In the genomic region with DNA sequence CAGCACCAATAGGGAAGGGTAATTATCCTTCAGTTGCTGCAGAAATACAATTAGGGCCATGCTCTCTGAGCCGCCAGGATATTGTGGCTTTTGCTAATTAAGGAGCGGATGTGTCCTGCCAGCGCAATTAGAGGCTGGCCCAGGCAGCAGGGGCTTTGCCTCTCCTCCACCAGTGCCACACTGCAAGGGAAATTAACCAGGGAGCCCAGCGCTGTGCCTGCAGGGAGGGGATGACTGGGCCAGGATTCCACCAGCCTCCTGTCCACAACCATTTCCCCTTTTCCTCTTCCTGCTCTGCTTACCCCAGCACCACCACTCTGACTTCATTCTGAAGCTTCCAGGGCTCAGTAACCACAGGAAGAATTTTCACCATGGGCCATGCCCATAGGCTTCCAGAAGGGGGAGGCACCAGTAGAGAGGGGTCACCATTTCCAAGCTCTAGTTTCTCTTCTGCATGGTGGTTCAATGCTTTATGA, we compare ENCODE assay signal across 14 cellular contexts. TPM values are rescaled to one million over a fixed set of nuclear protein-coding genes. Genes with fewer than 3 reads are reported as not detected.
DNase-seq lines count a peak whose midpoint lies in the region; ATAC-seq, FAIRE-seq and TF ChIP-seq lines count a peak whose summit lies in the region.
"Had no signal": no experiment of that assay in that cellular context is flagged by ENCODE, and none has a peak within 500 bp of the region (broad histone marks: within the 10 kb centered on the region; RNA-seq: fewer than 3 reads in every experiment).

No MANE protein-coding gene starts in this region.

- H3K4me1 ChIP-seq in OCI-LY7 (ENCODE audit: insufficient read depth, low read length, poor library complexity, severe bottlenecking), result peaks cover 20% of the 10 kb centered on the region

- H3K27me3 ChIP-seq in AG04450 (ENCODE audit: control insufficient read depth, insufficient read depth, low read length) (peaks cover 31% of the 10 kb centered on the region), dorsolateral prefrontal cortex (peaks cover 0 to 17% (median 4%) of the 10 kb centered on the region in 45 donors)

- H3K79me2 ChIP-seq in OCI-LY7 (ENCODE audit: insufficient read depth, low read depth, low read length), result no peaks in the 10 kb centered on the region

- no peak overlapping the region for H3K4me3 ChIP-seq in AG04450 (ENCODE audit: low read depth, low read length)
- H3K4me3 ChIP-seq in OCI-LY7 (ENCODE audit: low read depth, low read length, poor library complexity, severe bottlenecking), result no peak overlapping the region
- no peak overlapping the region for H3K4me3 ChIP-seq in dorsolateral prefrontal cortex

- TF ChIP-seq CTCF in AG04450 (IDR thresholded peaks at IDR 0.05; ENCODE audit: low read depth, low read length) (peak; percentile 30; the same call in 1 of the 2 replicates), GM12872 (IDR thresholded peaks at IDR 0.05; ENCODE audit: insufficient read depth, low read depth, low read length) (0 out of 3 replicates have a peak, but pooled peaks have one; percentile 16), OCI-LY7 (conservative IDR thresholded peaks at IDR 0.05; ENCODE audit: low read length) (0 out of 2 replicates have a peak, but pooled peaks have one; percentile 30), dorsolateral prefrontal cortex (IDR thresholded peaks at IDR 0.05 in 54 of 56, conservative IDR thresholded peaks at IDR 0.05 in 2 of 56; ENCODE audit: low read depth in 1 of 56, partially characterized antibody in 56 of 56) (no peak)

- H3K36me3 ChIP-seq in OCI-LY7 (ENCODE audit: insufficient read depth, low read length), result no peaks in the 10 kb centered on the region

- H4K20me1 ChIP-seq in OCI-LY7 (ENCODE audit: insufficient read depth, low read length), result no peaks in the 10 kb centered on the region

- no TSS peak for BruUV-seq in OCI-LY7 (replicated peaks; lab: Mats Ljungman, UMichigan)

- H3K27ac ChIP-seq in AG04450 (ENCODE audit: low read depth, low read length) (no peak overlapping the region), OCI-LY7 (ENCODE audit: low read depth, low read length, poor library complexity, severe bottlenecking) (no peak overlapping the region), dorsolateral prefrontal cortex (no peak overlapping the region)
- H3K27ac ChIP-seq: KMS-11 had no signal

- no peak for DNase-seq in AG04450 (ENCODE audit: low read depth, low spot score)
- DNase-seq in OCI-LY7 (ENCODE audit: low spot score), result peak; percentile 37
- DNase-seq in foreskin melanocyte, result peak; percentile 36
- no peak for DNase-seq in GM19239 (ENCODE audit: insufficient read length, low spot score)
- DNase-seq in dorsolateral prefrontal cortex, result no peak
- no peak for DNase-seq in iPS-NIHi7 (ENCODE audit: extremely low spot score)
- DNase-seq: activated T-cell treated with anti-CD3 and anti-CD28 coated beads, Interleukin-2, amount 50 U/mL, for 4 hours; GOT3; left colon had no signal

- intact Hi-C loops in OCI-LY7 (cut with micrococcal nuclease; ENCODE audit: unreplicated experiment) (no loop called here), dorsolateral prefrontal cortex (cut with DNase I) (no loop called here)

- FAIRE-seq in GM19239 (lab: Jason Lieb, UNC), result no peak
- FAIRE-seq: bronchial epithelial cell, TTC549 had no signal

- no peaks in the 10 kb centered on the region; the same call in 1 of the 2 replicates for H3K9me3 ChIP-seq in AG04450 (ENCODE audit: control insufficient read depth, insufficient read depth, low read length)
- H3K9me3 ChIP-seq in OCI-LY7 (ENCODE audit: low read length), result no peaks in the 10 kb centered on the region

- H3K9me2 ChIP-seq in OCI-LY7 (ENCODE audit: insufficient read depth, low read length), result no peaks in the 10 kb centered on the region

- no peak for ATAC-seq in HG03469 (IDR thresholded peaks at IDR 0.05; ENCODE audit: unreplicated experiment)
- ATAC-seq: activated T-cell treated with anti-CD3 and anti-CD28 coated beads, Interleukin-2, amount 50 U/mL, for 4 hours; left colon had no signal

- CTCF ChIA-PET in AG04450 (lab: Charles Lee), result interaction anchor here (0.6 to 1.2 kb wide), 3 partner anchors 18 to 387 kb away, joined by 3 to 5 read pairs (median 4); no protein-coding TSS in a partner anchor
- CTCF ChIA-PET in OCI-LY7 (lab: Charles Lee; ENCODE audit: unreplicated experiment), result no interaction called here

- H2AFZ ChIP-seq in OCI-LY7 (ENCODE audit: low read length), result no peak overlapping the region

- POLR2A ChIA-PET in AG04450 (lab: Yijun Ruan, JAX) (no interaction called here), OCI-LY7 (lab: Charles Lee) (interaction anchor here (0.9 kb wide), 1 partner anchor 9 kb away, joined by 3 read pairs; no protein-coding TSS in a partner anchor)

- peak overlapping the region; percentile 36 for H3K4me2 ChIP-seq in OCI-LY7 (ENCODE audit: low read length)
- H3K4me2 ChIP-seq: KMS-11 had no signal

RNA-seq across cellular contexts. Expression of gene AEN, which starts 10.3 kb away (rescaled TPM):
- polyA plus RNA-seq in AG04450 (2011; rRNA removed), result 41.8 and 49.1 TPM in 2 replicates
- polyA minus RNA-seq in AG04450 (2011; rRNA and poly(A)+ RNA removed), result 84.7 and 102 TPM in 2 replicates
- total RNA-seq in OCI-LY7 (2014; rRNA removed; shearing (Covaris generic)), result 55.9 and 66.6 TPM in 2 replicates
- total RNA-seq in OCI-LY7 (2022), result 41.7 and 43.1 TPM in 2 replicates
- total RNA-seq in dorsolateral prefrontal cortex, result 10 to 100 TPM in 52 of 120 experiments, 1 to 10 TPM in 68; 3.9 to 18.5 (median 9.6) TPM

RNA-seq across cellular contexts. Expression of gene ISG20, which starts 28.0 kb away (rescaled TPM):
- 5.2 and 5.5 TPM in 2 replicates for polyA plus RNA-seq in AG04450 (2011; rRNA removed)
- 1.4 and 1.6 TPM in 2 replicates for polyA minus RNA-seq in AG04450 (2011; rRNA and poly(A)+ RNA removed)
- total RNA-seq in OCI-LY7 (2014; rRNA removed; shearing (Covaris generic)), result 345 and 502 TPM in 2 replicates
- total RNA-seq in OCI-LY7 (2022), result 244 and 310 TPM in 2 replicates
- total RNA-seq in dorsolateral prefrontal cortex, result 10 to 100 TPM in 20 of 120 experiments, 1 to 10 TPM in 100; 1.0 to 28.7 (median 6.0) TPM

Comparison
In these comparisons a context has a peak if more than half of its experiments do, and no peak if none do; other contexts are left out.
1. DNase-seq: peak in OCI-LY7 (single experiment) and foreskin melanocyte (single experiment); none in AG04450 (single experiment), GM19239 (single experiment), dorsolateral prefrontal cortex (0 of 10) and iPS-NIHi7 (single experiment).
2. CTCF ChIP-seq: peak in AG04450 (single experiment), GM12872 (single experiment) and OCI-LY7 (single experiment); none in dorsolateral prefrontal cortex (0 of 56).
3. RNA of gene ISG20, which starts 28.0 kb away (total RNA-seq): 244 to 502 TPM in OCI-LY7; 1.0 to 28.7 TPM in dorsolateral prefrontal cortex; every median in the first group is over 4 times any median in the second.